8 cellular contexts compared by ENCODE assay signal in genomic region chr7:101814081-101814995, GRCh38. TPM values are rescaled to one million over a fixed set of nuclear protein-coding genes. Genes with fewer than 3 reads are reported as not detected.
DNase-seq lines count a peak whose midpoint lies in the region; ATAC-seq and TF ChIP-seq lines count a peak whose summit lies in the region.

No MANE protein-coding gene starts in this region.

- H3K27me3 Mint-ChIP-seq in activated T-helper 2 cell treated with anti-CD3 and anti-CD28 coated beads, Interferon-gamma antibody, Interleukin-2, Interleukin-4, amounts not matched to agents 10 μg/mL and 5 μg/mL and 100 μg/mL, durations not matched to agents 14 hours and 24 hours and 36 hours (ENCODE audit: low read depth): peaks cover 28% of the 10 kb centered on the region
- peaks cover 0 to 3% of the 10 kb centered on the region in 2 donors for H3K27me3 Mint-ChIP-seq in natural killer cell (ENCODE audit: low read depth in 2 of 2)

- H3K4me3 Mint-ChIP-seq in activated T-helper 2 cell treated with anti-CD3 and anti-CD28 coated beads, Interferon-gamma antibody, Interleukin-2, Interleukin-4, amounts not matched to agents 10 μg/mL and 5 μg/mL and 100 μg/mL, durations not matched to agents 14 hours and 24 hours and 36 hours (ENCODE audit: low read depth): peak overlapping the region; percentile 83
- peak overlapping the region; percentile 83 for H3K4me3 Mint-ChIP-seq in natural killer cell

- intact Hi-C loops in activated T-helper 2 cell treated with anti-CD3 and anti-CD28 coated beads, Interferon-gamma antibody, Interleukin-2, Interleukin-4, amounts not matched to agents 10 μg/mL and 5 μg/mL and 100 μg/mL, durations not matched to agents 14 hours and 24 hours and 36 hours (cut with micrococcal nuclease): loop anchor here (1.0 to 10.0 kb wide), 3 partner anchors 43 to 210 kb away; no protein-coding TSS in a partner anchor
- intact Hi-C loops in natural killer cell (cut with micrococcal nuclease): loop anchor here (2.0 kb wide), 1 partner anchor 42 kb away; no protein-coding TSS in a partner anchor

- peaks cover 13% of the 10 kb centered on the region for H3K4me1 Mint-ChIP-seq in activated T-helper 2 cell treated with anti-CD3 and anti-CD28 coated beads, Interferon-gamma antibody, Interleukin-2, Interleukin-4, amounts not matched to agents 10 μg/mL and 5 μg/mL and 100 μg/mL, durations not matched to agents 14 hours and 24 hours and 36 hours (ENCODE audit: low read depth)
- peaks cover 20 to 21% of the 10 kb centered on the region in 2 donors for H3K4me1 Mint-ChIP-seq in natural killer cell

- H3K27ac Mint-ChIP-seq in activated T-helper 2 cell treated with anti-CD3 and anti-CD28 coated beads, Interferon-gamma antibody, Interleukin-2, Interleukin-4, amounts not matched to agents 10 μg/mL and 5 μg/mL and 100 μg/mL, durations not matched to agents 14 hours and 24 hours and 36 hours: peak overlapping the region; percentile 76
- H3K27ac Mint-ChIP-seq in natural killer cell: peak overlapping the region in 1 of 2 donors; percentile 80

- DNase-seq in DMS53 (lab: John Stamatoyannopoulos, UW) (peak; percentile 88), OCI-M1 (lab: John Stamatoyannopoulos, UW) (peak; percentile 69), fibroblast of the aortic adventitia (ENCODE audit: low read depth) (peak; percentile 52), natural killer cell (peak; percentile 49), superior temporal gyrus (ENCODE audit: extremely low spot score) (peak; percentile 68)
- DNase-seq in activated T-helper 2 cell treated with anti-CD3 and anti-CD28 coated beads, Interferon-gamma antibody, Interleukin-2, Interleukin-4, amounts not matched to agents 10 μg/mL and 5 μg/mL and 100 μg/mL, durations not matched to agents 14 hours and 24 hours and 36 hours (ENCODE audit: low spot score): peak; percentile 47

- TF ChIP-seq CTCF in fibroblast of the aortic adventitia (IDR thresholded peaks at IDR 0.05; ENCODE audit: insufficient read depth, low read length) (peak; percentile 44), natural killer cell (IDR thresholded peaks at IDR 0.05) (peak; percentile 47)

- no peaks in the 10 kb centered on the region for H3K9me3 Mint-ChIP-seq in activated T-helper 2 cell treated with anti-CD3 and anti-CD28 coated beads, Interferon-gamma antibody, Interleukin-2, Interleukin-4, amounts not matched to agents 10 μg/mL and 5 μg/mL and 100 μg/mL, durations not matched to agents 14 hours and 24 hours and 36 hours
- H3K9me3 Mint-ChIP-seq in natural killer cell: no peaks in the 10 kb centered on the region

- peak overlapping the region; percentile 73 for H3K4me3 ChIP-seq in fibroblast of the aortic adventitia (ENCODE audit: low read depth, low read length)

- peaks cover 11% of the 10 kb centered on the region for H3K36me3 Mint-ChIP-seq in activated T-helper 2 cell treated with anti-CD3 and anti-CD28 coated beads, Interferon-gamma antibody, Interleukin-2, Interleukin-4, amounts not matched to agents 10 μg/mL and 5 μg/mL and 100 μg/mL, durations not matched to agents 14 hours and 24 hours and 36 hours (ENCODE audit: low read depth)
- H3K36me3 Mint-ChIP-seq in natural killer cell: no peaks in the 10 kb centered on the region

- ATAC-seq in HG02798 (IDR thresholded peaks at IDR 0.05; ENCODE audit: poor library complexity, unreplicated experiment) (peak; percentile 37), natural killer cell (peak; percentile 52 to 62 (median 62)), GM18907 (IDR thresholded peaks at IDR 0.05; ENCODE audit: unreplicated experiment) (no peak)

RNA-seq across cellular contexts. Expression of gene CUX1, which starts 3.1 kb away (rescaled TPM):
- total RNA-seq in activated T-helper 2 cell treated with anti-CD3 and anti-CD28 coated beads, Interferon-gamma antibody, Interleukin-2, Interleukin-4, amounts not matched to agents 10 μg/mL and 5 μg/mL and 100 μg/mL, durations not matched to agents 14 hours and 24 hours and 36 hours: 29.5 and 31.5 TPM in 2 replicates
- 36.1 and 44.2 TPM in 2 replicates for total RNA-seq in fibroblast of the aortic adventitia (ENCODE audit: low replicate concordance)
- 10 to 100 TPM; 59.8 to 77.4 (median 73.6) TPM for total RNA-seq in natural killer cell
